Comparison of ENCODE assay signal across 8 cellular contexts in genomic region chr1:43530483-43531452, GRCh38. TPM values are rescaled to one million over a fixed set of nuclear protein-coding genes. Genes with fewer than 3 reads are reported as not detected.
DNase-seq lines count a peak whose midpoint lies in the region; ATAC-seq and TF ChIP-seq lines count a peak whose summit lies in the region.

TSS of gene PTPRF (plus strand) at chr1:43530883. CDS start at chr1:43545076, 14,193 bp downstream.

- peak in 1 of 2 donors; percentile 47 for TF ChIP-seq POLR2A in vagina (IDR thresholded peaks at IDR 0.05)

- CTCF ChIA-PET in activated naive CD4-positive, alpha-beta T cell treated with anti-CD3 and anti-CD28 coated beads for 36 hours (lab: Charles Lee) = interaction anchor here (0.7 to 2.0 kb wide), 5 partner anchors 18 to 415 kb away, joined by 3 to 14 read pairs (median 5); partner anchors contain the start of gene ARTN

- peaks cover 26% of the 10 kb centered on the region for H3K4me1 ChIP-seq in foreskin keratinocyte
- peaks cover 49% of the 10 kb centered on the region for H3K4me1 ChIP-seq in vagina

- H3K36me3 Mint-ChIP-seq in activated naive CD4-positive, alpha-beta T cell treated with anti-CD3 and anti-CD28 coated beads for 36 hours (ENCODE audit: low read depth) = no peaks in the 10 kb centered on the region
- H3K36me3 Mint-ChIP-seq in nephron (ENCODE audit: low read depth) = no peaks in the 10 kb centered on the region

- H3K4me3 ChIP-seq in vagina = peak within 1 kb of the TSS; percentile 82 to 92

- no peak within 1 kb of the TSS for H3K27ac Mint-ChIP-seq in activated naive CD4-positive, alpha-beta T cell treated with anti-CD3 and anti-CD28 coated beads for 36 hours
- peak within 1 kb of the TSS; percentile 70 to 97 (median 95) for H3K27ac Mint-ChIP-seq in nephron

- TF ChIP-seq CTCF in foreskin keratinocyte (conservative IDR thresholded peaks at IDR 0.05) (no peak), nephron (IDR thresholded peaks at IDR 0.05; ENCODE audit: unreplicated experiment in 3 of 3) (peak in 1 of 3 experiments; percentile 7), vagina (IDR thresholded peaks at IDR 0.05) (no peak)

- H3K27me3 ChIP-seq in foreskin keratinocyte (no peaks in the 10 kb centered on the region), vagina (no peaks in the 10 kb centered on the region)

- no peaks in the 10 kb centered on the region for H3K9me3 Mint-ChIP-seq in activated naive CD4-positive, alpha-beta T cell treated with anti-CD3 and anti-CD28 coated beads for 36 hours
- H3K9me3 Mint-ChIP-seq in nephron = no peaks in the 10 kb centered on the region

- peaks cover 36% of the 10 kb centered on the region for H3K27me3 Mint-ChIP-seq in activated naive CD4-positive, alpha-beta T cell treated with anti-CD3 and anti-CD28 coated beads for 36 hours (ENCODE audit: low read depth)
- H3K27me3 Mint-ChIP-seq in nephron (ENCODE audit: low read depth) = peaks cover 11% of the 10 kb centered on the region

- H3K9me3 ChIP-seq in vagina = no peaks in the 10 kb centered on the region

- peak; percentile 69 for DNase-seq in activated effector memory CD4-positive, alpha-beta T cell treated with anti-CD3 and anti-CD28 coated beads, Interleukin-2, amount 50 U/mL, for 16 hours
- no peak for DNase-seq in activated effector memory CD4-positive, alpha-beta T cell treated with Interleukin-2 at 50 U/mL for 16 hours
- DNase-seq in NCI-H510A treated with DMSO at 0.1 percent for 48 hours (lab: John Stamatoyannopoulos, UW) = peak; percentile 99
- peak; percentile 22 for DNase-seq in activated naive CD4-positive, alpha-beta T cell treated with anti-CD3 and anti-CD28 coated beads for 36 hours
- DNase-seq in foreskin keratinocyte = no peak
- no peak for DNase-seq in vagina (ENCODE audit: extremely low spot score in 2 of 2)
- no peak for DNase-seq in foreskin melanocyte

- H3K36me3 ChIP-seq in vagina = no peaks in the 10 kb centered on the region

- H3K4me1 Mint-ChIP-seq in activated naive CD4-positive, alpha-beta T cell treated with anti-CD3 and anti-CD28 coated beads for 36 hours (ENCODE audit: low read depth) = peaks cover 17% of the 10 kb centered on the region
- H3K4me1 Mint-ChIP-seq in nephron = peaks cover 33% of the 10 kb centered on the region

- peak within 1 kb of the TSS; percentile 75 for H3K4me3 Mint-ChIP-seq in activated naive CD4-positive, alpha-beta T cell treated with anti-CD3 and anti-CD28 coated beads for 36 hours
- H3K4me3 Mint-ChIP-seq in nephron = peak within 1 kb of the TSS; percentile 97 to 99 (median 98)

- peak; percentile 38 for ATAC-seq in foreskin keratinocyte

- intact Hi-C loops in activated naive CD4-positive, alpha-beta T cell treated with anti-CD3 and anti-CD28 coated beads for 36 hours (cut with micrococcal nuclease) = no loop called here
- intact Hi-C loops in vagina (cut with DNase I) = loop anchor here (5.0 to 10.0 kb wide), 2 partner anchors 37 to 114 kb away; no protein-coding TSS in a partner anchor

- H3K27ac ChIP-seq in foreskin keratinocyte (peak within 1 kb of the TSS; percentile 53), vagina (peak within 1 kb of the TSS; percentile 94)

RNA-seq across cellular contexts. Expression of gene PTPRF, which starts in this region (rescaled TPM):
- 1 to 10 TPM; 1.0 to 2.3 TPM for total RNA-seq in activated naive CD4-positive, alpha-beta T cell treated with anti-CD3 and anti-CD28 coated beads for 36 hours
- 147 and 186 TPM in 2 replicates for total RNA-seq in foreskin keratinocyte
- 57.6 and 75.7 TPM in 2 replicates for polyA plus RNA-seq in foreskin keratinocyte
- total RNA-seq in vagina = 139 TPM

Comparison
In these comparisons a context has a peak if more than half of its experiments do, and no peak if none do; other contexts are left out.
1. RNA of gene PTPRF (total RNA-seq): 147 to 186 TPM in foreskin keratinocyte and 139 TPM in vagina (single experiment); 1.0 to 2.3 TPM in activated naive CD4-positive, alpha-beta T cell treated with anti-CD3 and anti-CD28 coated beads for 36 hours; every median in the first group is over 10 times any median in the second.
2. DNase-seq: peak in activated effector memory CD4-positive, alpha-beta T cell treated with anti-CD3 and anti-CD28 coated beads, Interleukin-2, amount 50 U/mL, for 16 hours (single experiment), NCI-H510A treated with DMSO at 0.1 percent for 48 hours (single experiment) and activated naive CD4-positive, alpha-beta T cell treated with anti-CD3 and anti-CD28 coated beads for 36 hours (single experiment); none in activated effector memory CD4-positive, alpha-beta T cell treated with Interleukin-2 at 50 U/mL for 16 hours (single experiment), foreskin keratinocyte (0 of 2), vagina (0 of 2) and foreskin melanocyte (single experiment).